8 cellular contexts compared by ENCODE assay signal in genomic region chr6:43369174-43370002, GRCh38. TPM values are rescaled to one million over a fixed set of nuclear protein-coding genes. Genes with fewer than 3 reads are reported as not detected.
DNase-seq lines count a peak whose midpoint lies in the region; ATAC-seq lines count a peak whose summit lies in the region.

ZNF318 (minus strand) TSS chr6:43369647; CDS start chr6:43369365, 282 bp downstream.

- peaks cover 14% of the 10 kb centered on the region for H3K27me3 Mint-ChIP-seq in activated CD4-positive, alpha-beta T cell treated with anti-CD3 and anti-CD28 coated beads, Interleukin-2, amount 10 ng/mL, durations not matched to agents 7 days and 5 days

- H3K4me2 ChIP-seq in BLaER1 treated with 17β-estradiol and CSF1 and Interleukin-3, amounts not matched to agents 10 nM and 100 nM: peak within 1 kb of the TSS; percentile 84 to 98 (median 91)

- DNase-seq in NCI-H748 (lab: John Stamatoyannopoulos, UW; ENCODE audit: unreplicated experiment) (peak; percentile 99), cortex of kidney (lab: John Stamatoyannopoulos, UW) (peak; percentile 23), left kidney (ENCODE audit: low read depth, low spot score) (peak; percentile 99)
- peak; percentile 94 for DNase-seq in activated CD4-positive, alpha-beta T cell treated with anti-CD3 and anti-CD28 coated beads, Interleukin-2, amount 10 ng/mL, durations not matched to agents 7 days and 5 days
- peak; percentile 94 for DNase-seq in stimulated activated CD4-positive, alpha-beta T cell treated with anti-CD3 and anti-CD28 coated beads, Interleukin-1b, Interleukin-23, amount 100 ng/mL, for 48 hours

- ATAC-seq in GM19372 (IDR thresholded peaks at IDR 0.05; ENCODE audit: low read depth, unreplicated experiment) (peak; percentile 84), HG03521 (IDR thresholded peaks at IDR 0.05; ENCODE audit: unreplicated experiment) (peak; percentile 86)

- H3K4me3 Mint-ChIP-seq in activated CD4-positive, alpha-beta T cell treated with anti-CD3 and anti-CD28 coated beads, Interleukin-2, amount 10 ng/mL, durations not matched to agents 7 days and 5 days: peak within 1 kb of the TSS; percentile 84

- H3K27me3 ChIP-seq in BLaER1 treated with 17β-estradiol and CSF1 and Interleukin-3, amounts not matched to agents 10 nM and 100 nM: peaks cover 0 to 14% (median 9%) of the 10 kb centered on the region in 11 experiments; a peak in 12 of 22 replicates

- peak within 1 kb of the TSS; percentile 88 to 97 (median 94) for H3K9ac ChIP-seq in BLaER1 treated with 17β-estradiol and CSF1 and Interleukin-3, amounts not matched to agents 10 nM and 100 nM

- peaks cover 17% of the 10 kb centered on the region for H3K36me3 Mint-ChIP-seq in activated CD4-positive, alpha-beta T cell treated with anti-CD3 and anti-CD28 coated beads, Interleukin-2, amount 10 ng/mL, durations not matched to agents 7 days and 5 days (ENCODE audit: low read depth)

- H3K9me3 Mint-ChIP-seq in activated CD4-positive, alpha-beta T cell treated with anti-CD3 and anti-CD28 coated beads, Interleukin-2, amount 10 ng/mL, durations not matched to agents 7 days and 5 days: no peaks in the 10 kb centered on the region

- peak within 1 kb of the TSS; percentile 88 to 97 (median 92) for H3K4me3 ChIP-seq in BLaER1 treated with 17β-estradiol and CSF1 and Interleukin-3, amounts not matched to agents 10 nM and 100 nM

- peaks cover 26 to 80% (median 62%) of the 10 kb centered on the region in 10 experiments for H3K4me1 ChIP-seq in BLaER1 treated with 17β-estradiol and CSF1 and Interleukin-3, amounts not matched to agents 10 nM and 100 nM

- peaks cover 0 to 15% (median 0%) of the 10 kb centered on the region in 11 experiments; a peak in 4 of 22 replicates for H4K20me1 ChIP-seq in BLaER1 treated with 17β-estradiol and CSF1 and Interleukin-3, amounts not matched to agents 10 nM and 100 nM

- peaks cover 33% of the 10 kb centered on the region for H3K4me1 Mint-ChIP-seq in activated CD4-positive, alpha-beta T cell treated with anti-CD3 and anti-CD28 coated beads, Interleukin-2, amount 10 ng/mL, durations not matched to agents 7 days and 5 days

- H3K27ac Mint-ChIP-seq in activated CD4-positive, alpha-beta T cell treated with anti-CD3 and anti-CD28 coated beads, Interleukin-2, amount 10 ng/mL, durations not matched to agents 7 days and 5 days: peak within 1 kb of the TSS; percentile 93

- H3K9me3 ChIP-seq in BLaER1 treated with 17β-estradiol and CSF1 and Interleukin-3, amounts not matched to agents 10 nM and 100 nM (replicated peaks in 1 of 11): no peaks in the 10 kb centered on the region

- POLR2A ChIA-PET in activated CD4-positive, alpha-beta T cell treated with anti-CD3 and anti-CD28 coated beads, Interleukin-2, amount 10 ng/mL, durations not matched to agents 7 days and 5 days (lab: Charles Lee): interaction anchor here (0.7 to 1.3 kb wide), 3 partner anchors 9 to 141 kb away, joined by 3 to 4 read pairs (median 3); partner anchors contain the start of gene LRRC73

- CTCF ChIA-PET in activated CD4-positive, alpha-beta T cell treated with anti-CD3 and anti-CD28 coated beads, Interleukin-2, amount 10 ng/mL, durations not matched to agents 7 days and 5 days (lab: Charles Lee): interaction anchor here (0.6 to 2.9 kb wide), 9 partner anchors 9 to 198 kb away, joined by 3 to 13 read pairs (median 4); partner anchors contain the start of gene DNPH1

- peak within 1 kb of the TSS; percentile 81 to 96 (median 92) for H3K27ac ChIP-seq in BLaER1 treated with 17β-estradiol and CSF1 and Interleukin-3, amounts not matched to agents 10 nM and 100 nM

- H3K36me3 ChIP-seq in BLaER1 treated with 17β-estradiol and CSF1 and Interleukin-3, amounts not matched to agents 10 nM and 100 nM: peaks cover 12 to 20% (median 13%) of the 10 kb centered on the region in 11 experiments

RNA-seq across cellular contexts. Expression of gene ZNF318, which starts in this region (rescaled TPM):
- 10 to 100 TPM; 12.8 to 14.5 TPM for total RNA-seq in activated CD4-positive, alpha-beta T cell treated with anti-CD3 and anti-CD28 coated beads, Interleukin-2, amount 10 ng/mL, durations not matched to agents 7 days and 5 days

Comparison
In these comparisons a context has a peak if more than half of its experiments do, and no peak if none do; other contexts are left out.
1. Peak in every context shown above with its lines: DNase-seq, ATAC-seq, H3K4me3 ChIP-seq and H3K27ac ChIP-seq.
2. DNase-seq: peak in every context shown above with its lines; median percentile 99 in NCI-H748; 99 in left kidney; 94 in activated CD4-positive, alpha-beta T cell treated with anti-CD3 and anti-CD28 coated beads, Interleukin-2, amount 10 ng/mL, durations not matched to agents 7 days and 5 days; 94 in stimulated activated CD4-positive, alpha-beta T cell treated with anti-CD3 and anti-CD28 coated beads, Interleukin-1b, Interleukin-23, amount 100 ng/mL, for 48 hours; 23 in cortex of kidney.